21 cellular contexts compared by ENCODE assay signal in genomic region chr4:15361529-15361928, GRCh38.
"Had no signal": no experiment of that assay in that cellular context is flagged by ENCODE, and none has a peak within 500 bp of the region (broad histone marks: within the 10 kb centered on the region; RNA-seq: fewer than 3 reads in every experiment).

No MANE protein-coding gene starts in this region.

- DNase-seq: effector memory CD8-positive, alpha-beta T cell; erythroblast; esophagus squamous epithelium; foreskin melanocyte; glutamatergic neuron; heart right ventricle; hippocampal formation; left cardiac atrium; left lung; mesenchymal stem cell; mucosa of descending colon; naive thymus-derived CD4-positive, alpha-beta T cell; right lobe of liver; small intestine; stimulated activated CD4-positive, alpha-beta T cell treated with anti-CD3 and anti-CD28 coated beads, Interleukin-12 subunit alpha, Interleukin-12 subunit beta, amount 100 ng/mL, for 4 hours; stimulated activated CD4-positive, alpha-beta T cell treated with anti-CD3 and anti-CD28 coated beads, Interleukin-1b, Interleukin-23, amount 100 ng/mL, for 48 hours; stimulated activated CD4-positive, alpha-beta T cell treated with anti-CD3 and anti-CD28 coated beads, Interleukin-4, amount 100 ng/mL, for 1 hour; stimulated activated CD8-positive, alpha-beta memory T cell treated with anti-CD3 and anti-CD28 coated beads, Interleukin-4, amount 100 ng/mL, for 48 hours; stimulated activated naive CD4-positive, alpha-beta T cell treated with Interleukin-2 at 50 U/mL for 16 hours; stomach; tibial artery had no signal

- ATAC-seq: effector memory CD8-positive, alpha-beta T cell; heart right ventricle; left cardiac atrium; left lung; mucosa of descending colon; naive thymus-derived CD4-positive, alpha-beta T cell; right lobe of liver had no signal
